8 cellular contexts compared by ENCODE assay signal in the genomic region with DNA sequence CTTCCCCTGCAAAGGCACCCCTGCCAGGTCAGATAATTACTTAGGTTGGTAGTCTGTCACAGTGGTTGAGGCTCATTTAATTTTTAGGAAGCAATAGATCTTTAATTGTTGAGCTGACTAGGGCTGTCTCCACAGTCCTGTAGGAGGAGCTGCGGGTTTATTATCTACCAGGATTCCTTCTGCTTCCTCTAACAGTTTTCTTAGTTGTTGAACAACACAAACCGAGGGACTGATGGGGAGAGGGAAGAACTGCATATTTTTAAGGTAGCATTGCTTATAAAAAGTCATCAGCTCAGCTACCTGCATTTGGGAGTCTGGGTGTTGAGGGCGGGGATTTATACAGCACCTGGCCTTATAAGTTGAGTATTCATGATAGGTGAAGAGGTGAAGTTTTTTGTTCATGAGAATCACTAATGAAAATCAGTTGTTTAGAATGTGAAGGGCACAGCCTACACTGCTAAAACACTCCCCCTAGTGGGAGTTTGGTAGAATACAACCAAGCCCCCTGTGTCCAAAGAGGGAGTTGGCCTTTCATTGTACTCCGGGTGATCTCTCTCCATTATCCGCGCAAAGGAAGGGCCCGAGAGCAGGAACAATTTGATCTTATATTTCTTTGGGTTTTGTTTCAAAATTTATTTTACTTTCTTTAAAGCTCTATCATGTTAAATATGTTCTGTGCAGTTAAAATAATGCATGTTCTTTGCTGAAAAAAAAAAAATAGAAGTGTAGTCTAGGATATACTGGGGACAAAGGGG.
DNase-seq lines count a peak whose midpoint lies in the region; ATAC-seq and TF ChIP-seq lines count a peak whose summit lies in the region.

No MANE protein-coding gene starts in this region.

- peak; percentile 83 for DNase-seq in DMS53 (lab: John Stamatoyannopoulos, UW)
- peak; percentile 43 for DNase-seq in HFF-Myc (ENCODE audit: extremely low read depth, low read depth)
- DNase-seq in NCI-H446 treated with DMSO at 0.1 percent for 48 hours (lab: John Stamatoyannopoulos, UW): peak; percentile 30
- DNase-seq in activated CD4-positive, alpha-beta memory T cell treated with anti-CD3 and anti-CD28 coated beads for 36 hours: peak; percentile 45
- DNase-seq in esophagus muscularis mucosa (ENCODE audit: extremely low spot score): no peak
- DNase-seq in naive B cell: peak; percentile 61
- DNase-seq in uterus: peak in 1 of 2 donors; percentile 56

- H3K27ac Mint-ChIP-seq in activated CD4-positive, alpha-beta memory T cell treated with anti-CD3 and anti-CD28 coated beads for 36 hours: no peak overlapping the region
- peak overlapping the region; percentile 9 to 87 (median 72) for H3K27ac Mint-ChIP-seq in naive B cell

- H3K4me3 ChIP-seq in HFF-Myc (replicated peaks; ENCODE audit: low read depth, low read length) (no peak overlapping the region), esophagus muscularis mucosa (no peak overlapping the region), uterus (no peak overlapping the region)

- no peaks in the 10 kb centered on the region for H3K9me3 ChIP-seq in esophagus muscularis mucosa
- no peaks in the 10 kb centered on the region for H3K9me3 ChIP-seq in uterus

- intact Hi-C loops in activated CD4-positive, alpha-beta memory T cell treated with anti-CD3 and anti-CD28 coated beads for 36 hours (cut with micrococcal nuclease): loop anchor here (1.0 kb wide), 2 partner anchors 519 to 567 kb away; no protein-coding TSS in a partner anchor
- intact Hi-C loops in esophagus muscularis mucosa (cut with DNase I): loop anchor here (2.0 to 10.0 kb wide), 4 partner anchors 136 to 566 kb away; partner anchors contain the start of gene RREB1
- intact Hi-C loops in uterus (cut with DNase I; ENCODE audit: low total_unique reads): loop anchor here (10.0 kb wide), 1 partner anchor 519 kb away; no protein-coding TSS in a partner anchor

- no peaks in the 10 kb centered on the region for H3K27me3 ChIP-seq in esophagus muscularis mucosa
- H3K27me3 ChIP-seq in uterus: no peaks in the 10 kb centered on the region

- no peak overlapping the region for H3K4me3 Mint-ChIP-seq in activated CD4-positive, alpha-beta memory T cell treated with anti-CD3 and anti-CD28 coated beads for 36 hours
- H3K4me3 Mint-ChIP-seq in naive B cell: peak overlapping the region in 1 of 8 donors; percentile 2

- H3K4me1 Mint-ChIP-seq in activated CD4-positive, alpha-beta memory T cell treated with anti-CD3 and anti-CD28 coated beads for 36 hours (ENCODE audit: low read depth): peaks cover 14% of the 10 kb centered on the region
- peaks cover 16 to 29% (median 28%) of the 10 kb centered on the region in 3 donors for H3K4me1 Mint-ChIP-seq in naive B cell

- POLR2A ChIA-PET in activated CD4-positive, alpha-beta memory T cell treated with anti-CD3 and anti-CD28 coated beads for 36 hours (lab: Charles Lee): interaction anchor here (0.6 kb wide), 1 partner anchor 129 kb away, joined by 3 read pairs; no protein-coding TSS in a partner anchor

- H3K36me3 ChIP-seq in esophagus muscularis mucosa: peaks cover 15 to 66% (median 48%) of the 10 kb centered on the region in 4 donors
- no peaks in the 10 kb centered on the region for H3K36me3 ChIP-seq in uterus

- TF ChIP-seq EP300 in esophagus muscularis mucosa (IDR thresholded peaks at IDR 0.05): no peak

- 12% methylated on average over 7 of the region's 7 CpGs for WGBS in esophagus muscularis mucosa

- peak; percentile 87 for TF ChIP-seq CTCF in HFF-Myc (IDR thresholded peaks at IDR 0.05; ENCODE audit: low read depth, low read length, missing control alignments)
- TF ChIP-seq CTCF in esophagus muscularis mucosa (IDR thresholded peaks at IDR 0.05): peak; percentile 89 to 90 (median 90)
- TF ChIP-seq CTCF in uterus (IDR thresholded peaks at IDR 0.05): peak; percentile 85 to 87 (median 86)

- no peaks in the 10 kb centered on the region for H3K9me3 Mint-ChIP-seq in activated CD4-positive, alpha-beta memory T cell treated with anti-CD3 and anti-CD28 coated beads for 36 hours
- H3K9me3 Mint-ChIP-seq in naive B cell: no peaks in the 10 kb centered on the region

- H3K4me1 ChIP-seq in esophagus muscularis mucosa (peaks cover 12 to 27% (median 24%) of the 10 kb centered on the region in 4 donors), uterus (no peaks in the 10 kb centered on the region)

- H3K27me3 Mint-ChIP-seq in activated CD4-positive, alpha-beta memory T cell treated with anti-CD3 and anti-CD28 coated beads for 36 hours: no peaks in the 10 kb centered on the region
- H3K27me3 Mint-ChIP-seq in naive B cell: no peaks in the 10 kb centered on the region

- ATAC-seq in naive B cell (ENCODE audit: low read depth in 2 of 2): peak; percentile 44 to 56
- no peak for ATAC-seq in GM18498 (IDR thresholded peaks at IDR 0.05; ENCODE audit: unreplicated experiment)

- H3K36me3 Mint-ChIP-seq in activated CD4-positive, alpha-beta memory T cell treated with anti-CD3 and anti-CD28 coated beads for 36 hours: peaks cover 13% of the 10 kb centered on the region
- peaks cover 0 to 2% of the 10 kb centered on the region in 2 donors for H3K36me3 Mint-ChIP-seq in naive B cell

- CTCF ChIA-PET in activated CD4-positive, alpha-beta memory T cell treated with anti-CD3 and anti-CD28 coated beads for 36 hours (lab: Charles Lee): interaction anchor here (0.6 to 4.3 kb wide), 33 partner anchors 10 to 568 kb away, joined by 3 to 32 read pairs (median 3); partner anchors contain the start of gene SNRNP48

- no peak for TF ChIP-seq POLR2A in esophagus muscularis mucosa (IDR thresholded peaks at IDR 0.05; ENCODE audit: low read depth)
- TF ChIP-seq POLR2A in uterus (IDR thresholded peaks at IDR 0.05): no peak

- H3K27ac ChIP-seq in esophagus muscularis mucosa (replicated peaks in 1 of 4) (peak overlapping the region; percentile 27 to 45 (median 41)), uterus (peak overlapping the region; percentile 26 to 33)
